ENCODE assay signal across 35 cellular contexts in genomic region chr3:44409640-44410410, GRCh38.
"Had no signal": no experiment of that assay in that cellular context is flagged by ENCODE, and none has a peak within 500 bp of the region (broad histone marks: within the 10 kb centered on the region; RNA-seq: fewer than 3 reads in every experiment).

No MANE protein-coding gene starts in this region.

- H3K9me3 ChIP-seq: adrenal gland, ascending aorta, breast epithelium, colonic mucosa, esophagus muscularis mucosa, gastroesophageal sphincter had no signal

- H3K27ac Mint-ChIP-seq: activated B cell treated with CpG ODN at 0.5 μM for 24 hours; activated CD8-positive, alpha-beta T cell treated with anti-CD3 and anti-CD28 coated beads for 36 hours; activated naive CD4-positive, alpha-beta T cell treated with anti-CD3 and anti-CD28 coated beads, Interleukin-2, amount 50 U/mL, for 24 hours; activated naive CD8-positive, alpha-beta T cell treated with anti-CD3 and anti-CD28 coated beads for 36 hours; activated naive CD8-positive, alpha-beta T cell treated with anti-CD3 and anti-CD28 coated beads, Interleukin-2, amount 50 U/mL, for 24 hours; activated T-helper 1 cell treated with anti-CD3 and anti-CD28 coated beads, Interleukin-12 subunit alpha, Interleukin-12 subunit beta, Interleukin-2, Interleukin-4 antibody, amounts not matched to agents 30 ng/mL and 10 ng/mL and 1 ng/mL, durations not matched to agents 14 hours and 24 hours and 36 hours; activated T-helper 2 cell treated with anti-CD3 and anti-CD28 coated beads, Interferon-gamma antibody, Interleukin-2, Interleukin-4, amounts not matched to agents 10 μg/mL and 5 μg/mL and 100 μg/mL, durations not matched to agents 14 hours and 24 hours and 36 hours; brain; dendritic cell treated with granulocyte-macrophage colony-stimulating factor and Interleukin-4, amounts not matched to agents 40 ng/mL and 50 ng/mL, for 4 days; T-helper 17 cell; T-helper 2 cell treated with Interferon-gamma antibody and Interleukin-4, amounts not matched to agents 5 μg/mL and 100 μg/mL, for 36 hours had no signal

- H3K4me1 Mint-ChIP-seq: activated B cell treated with CpG ODN at 0.5 μM for 24 hours; activated naive CD4-positive, alpha-beta T cell treated with anti-CD3 and anti-CD28 coated beads, Interleukin-2, amount 50 U/mL, for 24 hours; activated naive CD8-positive, alpha-beta T cell treated with anti-CD3 and anti-CD28 coated beads for 36 hours; activated naive CD8-positive, alpha-beta T cell treated with anti-CD3 and anti-CD28 coated beads, Interleukin-2, amount 50 U/mL, for 24 hours; brain; T-helper 17 cell had no signal

- H3K4me3 ChIP-seq: adrenal gland, ascending aorta, breast epithelium, cardiac muscle cell, colonic mucosa, dorsolateral prefrontal cortex, esophagus muscularis mucosa, gastroesophageal sphincter had no signal

- ATAC-seq: activated CD4-positive, CD25-positive, alpha-beta regulatory T cell treated with anti-CD3 and anti-CD28 coated beads, Interleukin-2, amount 50 U/mL, for 24 hours; activated CD8-positive, alpha-beta T cell treated with anti-CD3 and anti-CD28 coated beads for 36 hours; activated naive CD8-positive, alpha-beta T cell treated with anti-CD3 and anti-CD28 coated beads, Interleukin-2, amount 50 U/mL, for 24 hours; activated T-cell treated with anti-CD3 and anti-CD28 coated beads, Interleukin-2, amount 50 U/mL, for 4 hours; gastroesophageal sphincter; T-helper 17 cell had no signal

- DNase-seq: activated B cell treated with CpG ODN at 0.5 μM for 24 hours; activated CD4-positive, alpha-beta T cell treated with anti-CD3 and anti-CD28 coated beads for 48 hours; activated CD4-positive, alpha-beta T cell treated with anti-CD3 and anti-CD28 coated beads, Interleukin-2, amount 50 U/mL, for 1 hour; activated CD4-positive, alpha-beta T cell treated with anti-CD3 and anti-CD28 coated beads, Interleukin-2, amount 50 U/mL, for 48 hours; activated CD8-positive, alpha-beta memory T cell treated with anti-CD3 and anti-CD28 coated beads for 24 hours; activated CD8-positive, alpha-beta T cell treated with anti-CD3 and anti-CD28 coated beads for 36 hours; activated effector memory CD4-positive, alpha-beta T cell treated with anti-CD3 and anti-CD28 coated beads, Interleukin-2, amount 50 U/mL, for 16 hours; activated naive CD4-positive, alpha-beta T cell; activated naive CD8-positive, alpha-beta T cell treated with anti-CD3 and anti-CD28 coated beads for 36 hours; activated naive CD8-positive, alpha-beta T cell treated with anti-CD3 and anti-CD28 coated beads, Interleukin-2, amount 50 U/mL, for 24 hours; activated T-cell treated with anti-CD3 and anti-CD28 coated beads, Interleukin-2, amount 50 U/mL, for 4 hours; central memory CD4-positive, alpha-beta T cell; cerebellar nuclear complex; colonic mucosa; dorsolateral prefrontal cortex; effector memory CD4-positive, alpha-beta T cell; erythroblast; foreskin melanocyte; T-helper 1 cell; T-helper 17 cell; T1000; WERI-Rb-1 had no signal

- H3K4me1 ChIP-seq: adrenal gland, ascending aorta, breast epithelium, colonic mucosa, esophagus muscularis mucosa, gastroesophageal sphincter had no signal

- H3K27me3 ChIP-seq: adrenal gland, ascending aorta, breast epithelium, cardiac muscle cell, colonic mucosa, dorsolateral prefrontal cortex, esophagus muscularis mucosa, gastroesophageal sphincter had no signal

- H3K27me3 Mint-ChIP-seq: activated B cell treated with CpG ODN at 0.5 μM for 24 hours; activated CD8-positive, alpha-beta T cell treated with anti-CD3 and anti-CD28 coated beads for 36 hours; activated naive CD4-positive, alpha-beta T cell treated with anti-CD3 and anti-CD28 coated beads, Interleukin-2, amount 50 U/mL, for 24 hours; activated naive CD8-positive, alpha-beta T cell treated with anti-CD3 and anti-CD28 coated beads for 36 hours; activated naive CD8-positive, alpha-beta T cell treated with anti-CD3 and anti-CD28 coated beads, Interleukin-2, amount 50 U/mL, for 24 hours; brain; dendritic cell treated with granulocyte-macrophage colony-stimulating factor and Interleukin-4, amounts not matched to agents 40 ng/mL and 50 ng/mL, for 4 days; T-helper 17 cell had no signal

- H3K9me3 Mint-ChIP-seq: activated B cell treated with CpG ODN at 0.5 μM for 24 hours; activated CD8-positive, alpha-beta T cell treated with anti-CD3 and anti-CD28 coated beads for 36 hours; activated naive CD4-positive, alpha-beta T cell treated with anti-CD3 and anti-CD28 coated beads, Interleukin-2, amount 50 U/mL, for 24 hours; activated naive CD8-positive, alpha-beta T cell treated with anti-CD3 and anti-CD28 coated beads for 36 hours; activated naive CD8-positive, alpha-beta T cell treated with anti-CD3 and anti-CD28 coated beads, Interleukin-2, amount 50 U/mL, for 24 hours; activated T-cell treated with anti-CD3 and anti-CD28 coated beads, Interleukin-2, amount 50 U/mL, for 4 hours; activated T-helper 1 cell treated with anti-CD3 and anti-CD28 coated beads, Interleukin-12 subunit alpha, Interleukin-12 subunit beta, Interleukin-2, Interleukin-4 antibody, amounts not matched to agents 30 ng/mL and 10 ng/mL and 1 ng/mL, durations not matched to agents 14 hours and 24 hours and 36 hours; activated T-helper 2 cell treated with anti-CD3 and anti-CD28 coated beads, Interferon-gamma antibody, Interleukin-2, Interleukin-4, amounts not matched to agents 10 μg/mL and 5 μg/mL and 100 μg/mL, durations not matched to agents 14 hours and 24 hours and 36 hours; brain; dendritic cell treated with granulocyte-macrophage colony-stimulating factor and Interleukin-4, amounts not matched to agents 40 ng/mL and 50 ng/mL, for 4 days; T-helper 2 cell treated with Interferon-gamma antibody and Interleukin-4, amounts not matched to agents 5 μg/mL and 100 μg/mL, for 36 hours had no signal

- H3K4me3 Mint-ChIP-seq: activated B cell treated with CpG ODN at 0.5 μM for 24 hours; activated CD8-positive, alpha-beta T cell treated with anti-CD3 and anti-CD28 coated beads for 36 hours; activated naive CD4-positive, alpha-beta T cell treated with anti-CD3 and anti-CD28 coated beads, Interleukin-2, amount 50 U/mL, for 24 hours; activated naive CD8-positive, alpha-beta T cell treated with anti-CD3 and anti-CD28 coated beads for 36 hours; activated naive CD8-positive, alpha-beta T cell treated with anti-CD3 and anti-CD28 coated beads, Interleukin-2, amount 50 U/mL, for 24 hours; activated T-cell treated with anti-CD3 and anti-CD28 coated beads, Interleukin-2, amount 50 U/mL, for 4 hours; activated T-helper 1 cell treated with anti-CD3 and anti-CD28 coated beads, Interleukin-12 subunit alpha, Interleukin-12 subunit beta, Interleukin-2, Interleukin-4 antibody, amounts not matched to agents 30 ng/mL and 10 ng/mL and 1 ng/mL, durations not matched to agents 14 hours and 24 hours and 36 hours; brain; dendritic cell treated with granulocyte-macrophage colony-stimulating factor and Interleukin-4, amounts not matched to agents 40 ng/mL and 50 ng/mL, for 4 days; T-helper 17 cell; T-helper 2 cell treated with Interferon-gamma antibody and Interleukin-4, amounts not matched to agents 5 μg/mL and 100 μg/mL, for 36 hours had no signal

- H3K36me3 Mint-ChIP-seq: activated naive CD8-positive, alpha-beta T cell treated with anti-CD3 and anti-CD28 coated beads for 36 hours had no signal

- H3K27ac ChIP-seq: adrenal gland, ascending aorta, breast epithelium, cardiac muscle cell, colonic mucosa, dorsolateral prefrontal cortex, esophagus muscularis mucosa, gastroesophageal sphincter, WERI-Rb-1 had no signal

- H3K36me3 ChIP-seq: adrenal gland, ascending aorta, breast epithelium, cardiac muscle cell, colonic mucosa, WERI-Rb-1 had no signal
